8 cellular contexts compared by ENCODE assay signal in the genomic region with DNA sequence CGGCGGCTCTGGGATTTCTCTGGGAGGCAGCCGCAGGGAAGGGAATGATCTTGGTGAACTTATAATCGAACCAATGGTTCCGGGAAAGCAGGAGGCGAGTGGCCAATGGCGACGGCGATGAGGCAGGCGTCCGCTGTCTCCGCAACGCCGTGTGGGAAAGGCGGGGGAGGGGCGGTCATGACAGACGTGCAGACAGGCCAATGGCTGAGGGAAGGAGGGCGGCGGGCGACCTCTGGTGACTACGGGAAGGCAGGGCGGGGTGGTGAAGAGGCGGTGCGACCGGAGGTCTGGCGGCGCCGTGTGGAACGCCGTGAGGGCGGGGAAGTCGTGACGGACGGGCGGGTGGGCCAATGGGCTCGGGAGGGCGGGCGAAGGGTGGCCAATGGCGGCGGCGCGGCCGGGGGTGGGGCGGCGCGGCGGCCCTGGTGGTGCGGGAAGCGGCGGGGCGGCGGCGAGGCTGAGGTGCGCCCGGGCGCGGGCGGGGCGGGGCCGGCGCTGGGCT. TPM values are rescaled to one million over a fixed set of nuclear protein-coding genes. Genes with fewer than 3 reads are reported as not detected.
A peak's percentile ranks its signal among the peaks of the same experiment; 100 is the strongest.
DNase-seq lines count a peak whose midpoint lies in the region; ATAC-seq, FAIRE-seq and TF ChIP-seq lines count a peak whose summit lies in the region.

A gene with protein sequence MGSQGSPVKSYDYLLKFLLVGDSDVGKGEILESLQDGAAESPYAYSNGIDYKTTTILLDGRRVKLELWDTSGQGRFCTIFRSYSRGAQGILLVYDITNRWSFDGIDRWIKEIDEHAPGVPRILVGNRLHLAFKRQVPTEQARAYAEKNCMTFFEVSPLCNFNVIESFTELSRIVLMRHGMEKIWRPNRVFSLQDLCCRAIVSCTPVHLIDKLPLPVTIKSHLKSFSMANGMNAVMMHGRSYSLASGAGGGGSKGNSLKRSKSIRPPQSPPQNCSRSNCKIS (plus strand): TSS at position 409 of the 502 bp plus-strand sequence. CDS start 226 bp downstream, outside the sequence.

- H3K4me3 ChIP-seq in pancreas = peak within 1 kb of the TSS; percentile 65 to 86 (median 77)
- peak within 1 kb of the TSS; percentile 73 to 82 for H3K4me3 ChIP-seq in tibial artery

- 0 to 1% methylated on average over 24 to 61 of the region's 61 CpGs for WGBS in pancreas, 2 donors

- ATAC-seq in HG02763 (IDR thresholded peaks at IDR 0.05; ENCODE audit: unreplicated experiment) = peak; percentile 75
- ATAC-seq in Right ventricle myocardium inferior = peak; percentile 95
- peak; percentile 75 to 87 (median 79) for ATAC-seq in pancreas

- H3K36me3 ChIP-seq in pancreas (no peaks in the 10 kb centered on the region), tibial artery (peaks cover 0 to 16% (median 0%) of the 10 kb centered on the region in 3 donors)

- H3K27ac ChIP-seq in pancreas (peak within 1 kb of the TSS; percentile 96 to 98 (median 97)), tibial artery (peak within 1 kb of the TSS; percentile 87 to 96)

- intact Hi-C loops in Right ventricle myocardium inferior (cut with DNase I) = loop anchor here (2.0 to 5.0 kb wide), 2 partner anchors 47 to 73 kb away; a partner anchor contains a TSS
- intact Hi-C loops in pancreas (cut with DNase I) = no loop called here
- intact Hi-C loops in tibial artery (cut with DNase I; ENCODE audit: low total_unique reads) = loop anchor here (10.0 kb wide), 1 partner anchor 45 kb away; a partner anchor contains a TSS

- TF ChIP-seq CTCF in GM12874 (IDR thresholded peaks at IDR 0.05; ENCODE audit: insufficient read depth, low read depth, low read length) (0 out of 2 replicates have a peak, but pooled peaks have one; percentile 12), pancreas (IDR thresholded peaks at IDR 0.05) (peak in 1 of 4 donors; percentile 6), tibial artery (IDR thresholded peaks at IDR 0.05) (no peak)

- peaks cover 37 to 49% (median 49%) of the 10 kb centered on the region in 3 donors for H3K4me1 ChIP-seq in pancreas
- H3K4me1 ChIP-seq in tibial artery = peaks cover 0 to 66% (median 41%) of the 10 kb centered on the region in 4 donors

- DNase-seq in NCI-H1417 (lab: John Stamatoyannopoulos, UW) (peak; percentile 97 to 99 (median 98)), SW 1271 (lab: John Stamatoyannopoulos, UW) (peak; percentile 52 to 90), Right ventricle myocardium inferior (ENCODE audit: missing footprints) (peak; percentile 99), pancreas (peak; percentile 98 to 100 (median 99)), tibial artery (peak; percentile 98 to 99)
- DNase-seq in activated naive CD8-positive, alpha-beta T cell treated with anti-CD3 and anti-CD28 coated beads, Interleukin-2, amount 50 U/mL, for 16 hours (ENCODE audit: low read depth, low spot score) = peak; percentile 98

- H3K27me3 ChIP-seq in pancreas (no peaks in the 10 kb centered on the region), tibial artery (peaks cover 0 to 5% of the 10 kb centered on the region in 2 donors)

- no peak for FAIRE-seq in pancreas (lab: Jason Lieb, UNC)

- no peaks in the 10 kb centered on the region for H3K9me3 ChIP-seq in pancreas
- H3K9me3 ChIP-seq in tibial artery = no peaks in the 10 kb centered on the region

RNA-seq across cellular contexts. Expression of the gene that starts here (rescaled TPM):
- total RNA-seq in Right ventricle myocardium inferior (8.8 TPM), pancreas (10 to 100 TPM; 19.4 to 42.4 (median 30.6) TPM)
- polyA plus RNA-seq in pancreas = 10 to 100 TPM; 47.0 to 71.4 TPM

Comparison
In these comparisons a context has a peak if more than half of its experiments do, and no peak if none do; other contexts are left out.
1. Peak in every context shown above with its lines: DNase-seq, ATAC-seq, H3K4me3 ChIP-seq and H3K27ac ChIP-seq.
2. intact Hi-C loops: an anchor here in Right ventricle myocardium inferior (2.0 to 5.0 kb wide) and tibial artery (10.0 kb wide); none called in pancreas.